Comparison of ENCODE assay signal across 25 cellular contexts in genomic region chr2:103183061-103183460, GRCh38.
"Had no signal": no experiment of that assay in that cellular context is flagged by ENCODE, and none has a peak within 500 bp of the region (broad histone marks: within the 10 kb centered on the region; RNA-seq: fewer than 3 reads in every experiment).

No MANE protein-coding gene starts in this region.

- H2AFZ ChIP-seq: parathyroid adenoma had no signal

- H3K4me1 Mint-ChIP-seq: activated naive CD4-positive, alpha-beta T cell treated with anti-CD3 and anti-CD28 coated beads, Interleukin-2, amount 10 ng/mL, durations not matched to agents 7 days and 5 days; central memory CD8-positive, alpha-beta T cell; immature natural killer cell; naive thymus-derived CD4-positive, alpha-beta T cell; stimulated activated effector memory CD8-positive, alpha-beta T cell treated with anti-CD3 and anti-CD28 coated beads, Interleukin-12 subunit alpha, Interleukin-12 subunit beta, amount 100 ng/mL, for 72 hours had no signal

- DNase-seq: activated CD4-positive, alpha-beta T cell treated with anti-CD3 and anti-CD28 coated beads for 48 hours; activated CD4-positive, CD25-positive, alpha-beta regulatory T cell; activated CD8-positive, alpha-beta memory T cell treated with anti-CD3 and anti-CD28 coated beads, Interleukin-2, amount 50 U/mL, for 4 hours; activated CD8-positive, alpha-beta T cell treated with anti-CD3 and anti-CD28 coated beads, Interleukin-2, amount 10 ng/mL, durations not matched to agents 7 days and 5 days; activated effector memory CD4-positive, alpha-beta T cell treated with Interleukin-2 at 50 U/mL for 16 hours; activated naive CD4-positive, alpha-beta T cell treated with anti-CD3 and anti-CD28 coated beads, Interleukin-2, amount 10 ng/mL, durations not matched to agents 7 days and 5 days; activated T-cell treated with anti-CD3 and anti-CD28 coated beads, Interleukin-2, amount 50 U/mL, for 4 hours; aorta; brain microvascular endothelial cell; heart right ventricle; immature natural killer cell; kidney glomerular epithelial cell; left ventricle myocardium superior; naive thymus-derived CD4-positive, alpha-beta T cell; stimulated activated CD4-positive, alpha-beta T cell treated with anti-CD3 and anti-CD28 coated beads, Interleukin-4, amount 100 ng/mL, for 24 hours; stomach; T1000; trophoblast cell had no signal

- H3K79me2 ChIP-seq: parathyroid adenoma had no signal

- ATAC-seq: activated CD8-positive, alpha-beta T cell treated with anti-CD3 and anti-CD28 coated beads, Interleukin-2, amount 10 ng/mL, durations not matched to agents 7 days and 5 days; activated T-cell treated with anti-CD3 and anti-CD28 coated beads, Interleukin-2, amount 50 U/mL, for 4 hours; gastroesophageal sphincter; heart right ventricle; left ventricle myocardium superior; naive thymus-derived CD4-positive, alpha-beta T cell; sciatic nerve; stimulated activated effector memory CD8-positive, alpha-beta T cell treated with anti-CD3 and anti-CD28 coated beads, Interleukin-12 subunit alpha, Interleukin-12 subunit beta, amount 100 ng/mL, for 72 hours had no signal

- H3K9me3 ChIP-seq: neutrophil had no signal

- H3K36me3 ChIP-seq: brain microvascular endothelial cell, gastroesophageal sphincter, heart right ventricle, neutrophil, stomach had no signal

- H3K4me3 Mint-ChIP-seq: activated CD8-positive, alpha-beta T cell treated with anti-CD3 and anti-CD28 coated beads, Interleukin-2, amount 10 ng/mL, durations not matched to agents 7 days and 5 days; activated naive CD4-positive, alpha-beta T cell treated with anti-CD3 and anti-CD28 coated beads, Interleukin-2, amount 10 ng/mL, durations not matched to agents 7 days and 5 days; activated T-cell treated with anti-CD3 and anti-CD28 coated beads, Interleukin-2, amount 50 U/mL, for 4 hours; central memory CD8-positive, alpha-beta T cell; immature natural killer cell; naive thymus-derived CD4-positive, alpha-beta T cell; stimulated activated effector memory CD8-positive, alpha-beta T cell treated with anti-CD3 and anti-CD28 coated beads, Interleukin-12 subunit alpha, Interleukin-12 subunit beta, amount 100 ng/mL, for 72 hours had no signal

- H3K36me3 Mint-ChIP-seq: activated naive CD4-positive, alpha-beta T cell treated with anti-CD3 and anti-CD28 coated beads, Interleukin-2, amount 10 ng/mL, durations not matched to agents 7 days and 5 days; immature natural killer cell; naive thymus-derived CD4-positive, alpha-beta T cell; stimulated activated effector memory CD8-positive, alpha-beta T cell treated with anti-CD3 and anti-CD28 coated beads, Interleukin-12 subunit alpha, Interleukin-12 subunit beta, amount 100 ng/mL, for 72 hours had no signal

- H3K9ac ChIP-seq: parathyroid adenoma had no signal

- H3K4me1 ChIP-seq: gastroesophageal sphincter, heart right ventricle, parathyroid adenoma, stomach had no signal

- H3K27ac ChIP-seq: brain microvascular endothelial cell, coronary artery, gastroesophageal sphincter, heart right ventricle, neutrophil, parathyroid adenoma, stomach had no signal

- H3K27ac Mint-ChIP-seq: activated CD8-positive, alpha-beta T cell treated with anti-CD3 and anti-CD28 coated beads, Interleukin-2, amount 10 ng/mL, durations not matched to agents 7 days and 5 days; activated naive CD4-positive, alpha-beta T cell treated with anti-CD3 and anti-CD28 coated beads, Interleukin-2, amount 10 ng/mL, durations not matched to agents 7 days and 5 days; immature natural killer cell; naive thymus-derived CD4-positive, alpha-beta T cell; stimulated activated effector memory CD8-positive, alpha-beta T cell treated with anti-CD3 and anti-CD28 coated beads, Interleukin-12 subunit alpha, Interleukin-12 subunit beta, amount 100 ng/mL, for 72 hours had no signal

- H3K27me3 Mint-ChIP-seq: activated naive CD4-positive, alpha-beta T cell treated with anti-CD3 and anti-CD28 coated beads, Interleukin-2, amount 10 ng/mL, durations not matched to agents 7 days and 5 days; central memory CD8-positive, alpha-beta T cell; naive thymus-derived CD4-positive, alpha-beta T cell had no signal

- H3K4me3 ChIP-seq: coronary artery, gastroesophageal sphincter, heart right ventricle, stomach had no signal

- H3K27me3 ChIP-seq: brain microvascular endothelial cell, heart right ventricle, neutrophil had no signal
